10 cellular contexts compared by ENCODE assay signal in the genomic region with DNA sequence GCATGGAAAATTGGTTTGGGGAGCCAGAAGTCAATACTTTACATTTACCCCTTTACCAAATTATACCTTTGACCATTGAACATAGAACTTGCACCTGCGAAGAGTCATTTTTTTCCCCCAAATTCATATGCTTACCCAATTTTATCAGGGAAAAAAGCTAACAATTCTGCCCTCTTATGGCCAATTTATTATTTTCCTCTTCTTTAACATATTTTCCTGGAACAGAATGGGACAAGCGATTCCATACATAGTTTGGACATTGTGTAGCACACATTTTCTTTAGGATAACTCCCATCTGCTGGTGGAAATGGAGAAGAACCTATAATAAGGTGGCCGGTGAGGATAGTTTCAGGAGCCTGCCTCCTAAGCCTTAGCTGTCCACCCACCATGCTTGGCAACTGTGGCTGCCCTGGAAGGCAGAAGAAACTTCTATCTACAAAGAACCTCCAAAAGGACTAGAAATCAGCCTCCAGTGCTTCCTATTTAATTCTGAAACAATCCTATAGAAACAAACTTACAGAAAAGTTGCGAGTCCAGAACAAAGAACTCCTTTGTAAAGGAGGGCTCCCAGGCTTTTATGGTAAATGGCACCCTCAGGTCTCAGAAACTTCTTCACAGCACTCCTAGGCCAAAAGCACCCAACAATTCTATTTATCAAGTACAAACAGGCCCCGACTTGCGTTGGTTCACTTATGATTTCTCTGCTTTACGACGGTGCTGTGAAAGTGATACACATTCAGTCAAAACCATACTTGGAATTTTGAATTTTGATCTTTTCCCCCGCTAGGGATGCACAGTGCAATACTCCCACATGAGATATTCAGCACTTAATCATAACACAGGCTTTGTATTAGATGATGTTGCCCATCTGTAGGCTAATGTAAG.
A peak's percentile ranks its signal among the peaks of the same experiment; 100 is the strongest.
DNase-seq lines count a peak whose midpoint lies in the region; ATAC-seq and TF ChIP-seq lines count a peak whose summit lies in the region.
"Had no signal": no experiment of that assay in that cellular context is flagged by ENCODE, and none has a peak within 500 bp of the region (broad histone marks: within the 10 kb centered on the region; RNA-seq: fewer than 3 reads in every experiment).

No MANE protein-coding gene starts in this region.

- intact Hi-C loops in A673 (cut with micrococcal nuclease; ENCODE audit: unreplicated experiment): loop anchor here (1.0 kb wide), 1 partner anchor 172 kb away; no protein-coding TSS in a partner anchor

- no peak overlapping the region for H3K27ac ChIP-seq in A673 (ENCODE audit: low read depth, low read length, poor library complexity, severe bottlenecking)

- peak; percentile 63 for ATAC-seq in SK-N-SH treated with all-trans-retinoic acid at 6 μM for 48 hours
- ATAC-seq in GM18867 (IDR thresholded peaks at IDR 0.05; ENCODE audit: unreplicated experiment): no peak
- ATAC-seq: left colon had no signal

- H3K36me3 ChIP-seq in A673 (ENCODE audit: insufficient read depth, low read length, poor library complexity, severe bottlenecking): no peaks in the 10 kb centered on the region

- no TSS peak for BruUV-seq in A673 (replicated peaks; lab: Mats Ljungman, UMichigan)

- TF ChIP-seq POLR2A in erythroblast (IDR thresholded peaks at IDR 0.05; ENCODE audit: low read length): no peak

- TF ChIP-seq CTCF in A673 (conservative IDR thresholded peaks at IDR 0.05; ENCODE audit: low read depth, low read length): peak; percentile 62
- TF ChIP-seq CTCF in GM10266 (IDR thresholded peaks at IDR 0.05; ENCODE audit: control insufficient read depth, insufficient read depth, low read depth, missing control alignments): peak; percentile 30
- TF ChIP-seq CTCF in GM13977 (IDR thresholded peaks at IDR 0.05; ENCODE audit: extremely low read depth, insufficient read depth, missing control alignments): no peak

- DNase-seq in A673 (ENCODE audit: low spot score) (peak; percentile 38), GM10266 (ENCODE audit: extremely low spot score) (no peak), hepatic stellate cell (ENCODE audit: low spot score) (peak; percentile 19), erythroblast (lab: John Stamatoyannopoulos, UW) (no peak), GM13977 (ENCODE audit: low spot score) (no peak), activated gamma-delta T cell treated with Interleukin-2 at 50 U/mL for 16 hours (no peak)
- DNase-seq: left colon; stimulated activated CD4-positive, alpha-beta T cell treated with anti-CD3 and anti-CD28 coated beads, Interleukin-4, amount 100 ng/mL, for 1 hour had no signal

- H3K9me3 ChIP-seq in A673 (ENCODE audit: low read depth, low read length, poor library complexity, severe bottlenecking): no peaks in the 10 kb centered on the region

- CTCF ChIA-PET in A673 (lab: Charles Lee): interaction anchor here (1.7 to 2.2 kb wide), 2 partner anchors 163 to 172 kb away, joined by 5 to 14 read pairs; no protein-coding TSS in a partner anchor

- no peaks in the 10 kb centered on the region for H3K27me3 ChIP-seq in A673 (replicated peaks; ENCODE audit: insufficient read depth, low read depth, low read length, poor library complexity)

- POLR2A ChIA-PET in A673 (lab: Charles Lee; ENCODE audit: low non-redundant PET): interaction anchor here (0.6 kb wide), 1 partner anchor 620 kb away, joined by 12 read pairs; no protein-coding TSS in a partner anchor

- in situ Hi-C loops in GM13977 (cut with MboI; ENCODE audit: low pct_unique_long_range_greater_than_20kb, low sequenced_read_pairs, unreplicated experiment): loop anchor here (10.0 kb wide), 1 partner anchor 186 kb away; no protein-coding TSS in a partner anchor

- peaks cover 6% of the 10 kb centered on the region for H3K4me1 ChIP-seq in A673 (ENCODE audit: insufficient read depth, low read length, poor library complexity, severe bottlenecking)

- no peak overlapping the region for H3K4me3 ChIP-seq in A673 (ENCODE audit: low read depth, low read length, poor library complexity, severe bottlenecking)

TF ChIP-seq in SK-N-SH treated with all-trans-retinoic acid at 6 μM for 48 hours, 23 proteins besides CTCF, POLR2A, EP300 and RAD21 (continues in another document):
- TF ChIP-seq OSR1 (CRISPR knock-in tag; IDR thresholded peaks at IDR 0.05) (no peak), TOX (CRISPR knock-in tag; IDR thresholded peaks at IDR 0.05; ENCODE audit: borderline replicate concordance) (no peak), ZNF70 (CRISPR knock-in tag; IDR thresholded peaks at IDR 0.05) (no peak), GLIS3 (CRISPR knock-in tag; IDR thresholded peaks at IDR 0.05) (no peak), ARNTL (CRISPR knock-in tag; IDR thresholded peaks at IDR 0.05; ENCODE audit: borderline replicate concordance, low read depth) (no peak), PPARA (CRISPR knock-in tag; IDR thresholded peaks at IDR 0.05; ENCODE audit: borderline replicate concordance) (no peak), ZNF8 (CRISPR knock-in tag; IDR thresholded peaks at IDR 0.05) (no peak), ZNF565 (CRISPR knock-in tag; conservative IDR thresholded peaks at IDR 0.05; ENCODE audit: low read depth) (no peak), TCF4 (CRISPR knock-in tag; IDR thresholded peaks at IDR 0.05; ENCODE audit: borderline replicate concordance) (no peak), ISL1 (CRISPR knock-in tag; IDR thresholded peaks at IDR 0.05) (no peak), ZFP30 (CRISPR knock-in tag; IDR thresholded peaks at IDR 0.05) (no peak), ESRRG (CRISPR knock-in tag; IDR thresholded peaks at IDR 0.05) (no peak), RARB (CRISPR knock-in tag; IDR thresholded peaks at IDR 0.05) (no peak), BACH2 (CRISPR knock-in tag; IDR thresholded peaks at IDR 0.05; ENCODE audit: borderline replicate concordance) (no peak)
- TF ChIP-seq, protein P1, sequence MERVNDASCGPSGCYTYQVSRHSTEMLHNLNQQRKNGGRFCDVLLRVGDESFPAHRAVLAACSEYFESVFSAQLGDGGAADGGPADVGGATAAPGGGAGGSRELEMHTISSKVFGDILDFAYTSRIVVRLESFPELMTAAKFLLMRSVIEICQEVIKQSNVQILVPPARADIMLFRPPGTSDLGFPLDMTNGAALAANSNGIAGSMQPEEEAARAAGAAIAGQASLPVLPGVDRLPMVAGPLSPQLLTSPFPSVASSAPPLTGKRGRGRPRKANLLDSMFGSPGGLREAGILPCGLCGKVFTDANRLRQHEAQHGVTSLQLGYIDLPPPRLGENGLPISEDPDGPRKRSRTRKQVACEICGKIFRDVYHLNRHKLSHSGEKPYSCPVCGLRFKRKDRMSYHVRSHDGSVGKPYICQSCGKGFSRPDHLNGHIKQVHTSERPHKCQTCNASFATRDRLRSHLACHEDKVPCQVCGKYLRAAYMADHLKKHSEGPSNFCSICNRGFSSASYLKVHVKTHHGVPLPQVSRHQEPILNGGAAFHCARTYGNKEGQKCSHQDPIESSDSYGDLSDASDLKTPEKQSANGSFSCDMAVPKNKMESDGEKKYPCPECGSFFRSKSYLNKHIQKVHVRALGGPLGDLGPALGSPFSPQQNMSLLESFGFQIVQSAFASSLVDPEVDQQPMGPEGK (CRISPR knock-in tag; IDR thresholded peaks at IDR 0.05; ENCODE audit: borderline replicate concordance): no peak
- TF ChIP-seq, protein P2, sequence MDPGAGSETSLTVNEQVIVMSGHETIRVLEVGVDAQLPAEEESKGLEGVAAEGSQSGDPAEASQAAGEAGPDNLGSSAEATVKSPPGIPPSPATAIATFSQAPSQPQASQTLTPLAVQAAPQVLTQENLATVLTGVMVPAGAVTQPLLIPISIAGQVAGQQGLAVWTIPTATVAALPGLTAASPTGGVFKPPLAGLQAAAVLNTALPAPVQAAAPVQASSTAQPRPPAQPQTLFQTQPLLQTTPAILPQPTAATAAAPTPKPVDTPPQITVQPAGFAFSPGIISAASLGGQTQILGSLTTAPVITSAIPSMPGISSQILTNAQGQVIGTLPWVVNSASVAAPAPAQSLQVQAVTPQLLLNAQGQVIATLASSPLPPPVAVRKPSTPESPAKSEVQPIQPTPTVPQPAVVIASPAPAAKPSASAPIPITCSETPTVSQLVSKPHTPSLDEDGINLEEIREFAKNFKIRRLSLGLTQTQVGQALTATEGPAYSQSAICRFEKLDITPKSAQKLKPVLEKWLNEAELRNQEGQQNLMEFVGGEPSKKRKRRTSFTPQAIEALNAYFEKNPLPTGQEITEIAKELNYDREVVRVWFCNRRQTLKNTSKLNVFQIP (CRISPR knock-in tag; IDR thresholded peaks at IDR 0.05; ENCODE audit: borderline replicate concordance, low read depth): no peak
- TF ChIP-seq, protein P3, sequence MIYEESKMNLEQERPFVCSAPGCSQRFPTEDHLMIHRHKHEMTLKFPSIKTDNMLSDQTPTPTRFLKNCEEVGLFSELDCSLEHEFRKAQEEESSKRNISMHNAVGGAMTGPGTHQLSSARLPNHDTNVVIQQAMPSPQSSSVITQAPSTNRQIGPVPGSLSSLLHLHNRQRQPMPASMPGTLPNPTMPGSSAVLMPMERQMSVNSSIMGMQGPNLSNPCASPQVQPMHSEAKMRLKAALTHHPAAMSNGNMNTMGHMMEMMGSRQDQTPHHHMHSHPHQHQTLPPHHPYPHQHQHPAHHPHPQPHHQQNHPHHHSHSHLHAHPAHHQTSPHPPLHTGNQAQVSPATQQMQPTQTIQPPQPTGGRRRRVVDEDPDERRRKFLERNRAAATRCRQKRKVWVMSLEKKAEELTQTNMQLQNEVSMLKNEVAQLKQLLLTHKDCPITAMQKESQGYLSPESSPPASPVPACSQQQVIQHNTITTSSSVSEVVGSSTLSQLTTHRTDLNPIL (CRISPR knock-in tag; IDR thresholded peaks at IDR 0.05; ENCODE audit: low read depth): no peak
- TF ChIP-seq, protein P4, sequence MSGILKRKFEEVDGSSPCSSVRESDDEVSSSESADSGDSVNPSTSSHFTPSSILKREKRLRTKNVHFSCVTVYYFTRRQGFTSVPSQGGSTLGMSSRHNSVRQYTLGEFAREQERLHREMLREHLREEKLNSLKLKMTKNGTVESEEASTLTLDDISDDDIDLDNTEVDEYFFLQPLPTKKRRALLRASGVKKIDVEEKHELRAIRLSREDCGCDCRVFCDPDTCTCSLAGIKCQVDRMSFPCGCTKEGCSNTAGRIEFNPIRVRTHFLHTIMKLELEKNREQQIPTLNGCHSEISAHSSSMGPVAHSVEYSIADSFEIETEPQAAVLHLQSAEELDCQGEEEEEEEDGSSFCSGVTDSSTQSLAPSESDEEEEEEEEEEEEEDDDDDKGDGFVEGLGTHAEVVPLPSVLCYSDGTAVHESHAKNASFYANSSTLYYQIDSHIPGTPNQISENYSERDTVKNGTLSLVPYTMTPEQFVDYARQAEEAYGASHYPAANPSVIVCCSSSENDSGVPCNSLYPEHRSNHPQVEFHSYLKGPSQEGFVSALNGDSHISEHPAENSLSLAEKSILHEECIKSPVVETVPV (CRISPR knock-in tag; IDR thresholded peaks at IDR 0.05): no peak

Comparison
In these comparisons a context has a peak if more than half of its experiments do, and no peak if none do; other contexts are left out.
1. DNase-seq: peak in A673 (single experiment) and hepatic stellate cell (single experiment); none in GM10266 (single experiment), erythroblast (0 of 2), GM13977 (single experiment) and activated gamma-delta T cell treated with Interleukin-2 at 50 U/mL for 16 hours (single experiment).